Comparison of ENCODE assay signal across 11 cellular contexts in genomic region chr11:111408789-111409727, GRCh38. TPM values are rescaled to one million over a fixed set of nuclear protein-coding genes. Genes with fewer than 3 reads are reported as not detected.
DNase-seq lines count a peak whose midpoint lies in the region; ATAC-seq and TF ChIP-seq lines count a peak whose summit lies in the region.
"Had no signal": no experiment of that assay in that cellular context is flagged by ENCODE, and none has a peak within 500 bp of the region (broad histone marks: within the 10 kb centered on the region; RNA-seq: fewer than 3 reads in every experiment).

No MANE protein-coding gene starts in this region.

- H4K91ac ChIP-seq in trophoblast cell (ENCODE audit: low read depth, low read length) = no peak overlapping the region

- H3K27me3 ChIP-seq in BLaER1 (no peaks in the 10 kb centered on the region), trophoblast cell (ENCODE audit: insufficient read depth, low read length) (no peaks in the 10 kb centered on the region)

- ATAC-seq in GM21390 (IDR thresholded peaks at IDR 0.05; ENCODE audit: unreplicated experiment) (peak; percentile 40), HG03520 (IDR thresholded peaks at IDR 0.05; ENCODE audit: unreplicated experiment) (peak; percentile 36), activated B cell treated with CpG ODN at 0.5 μM for 24 hours (ENCODE audit: low read depth) (no peak), left lobe of liver (no peak)
- no peak for ATAC-seq in stimulated activated effector memory CD8-positive, alpha-beta T cell treated with anti-CD3 and anti-CD28 coated beads, Interleukin-12 subunit alpha, Interleukin-12 subunit beta, amount 100 ng/mL, for 72 hours

- H3K9ac ChIP-seq in BLaER1 = no peak overlapping the region
- no peak overlapping the region for H3K9ac ChIP-seq in trophoblast cell (ENCODE audit: low read length)

- peaks cover 51% of the 10 kb centered on the region for H3K4me1 ChIP-seq in BLaER1
- no peaks in the 10 kb centered on the region for H3K4me1 ChIP-seq in trophoblast cell (ENCODE audit: control insufficient read depth in 1 of 2, insufficient read depth in 2 of 2, low read length in 2 of 2)

- H3K4ac ChIP-seq in trophoblast cell (ENCODE audit: low read depth, low read length) = no peak overlapping the region

- H2AK5ac ChIP-seq in trophoblast cell (ENCODE audit: low read length) = no peak overlapping the region

- H4K12ac ChIP-seq in trophoblast cell (ENCODE audit: low read depth, low read length) = no peak overlapping the region

- H2BK12ac ChIP-seq in trophoblast cell (ENCODE audit: low read length) = no peak overlapping the region

- intact Hi-C loops in activated B cell treated with CpG ODN at 0.5 μM for 24 hours (cut with micrococcal nuclease) = loop anchor here (1.0 kb wide), 1 partner anchor 8 kb away; no protein-coding TSS in a partner anchor

- no peak for DNase-seq in activated B cell treated with CpG ODN at 0.5 μM for 24 hours
- DNase-seq in superior temporal gyrus (ENCODE audit: extremely low spot score) = no peak
- no peak for DNase-seq in trophoblast cell
- DNase-seq in left lobe of liver (ENCODE audit: low spot score) = no peak
- no peak for DNase-seq in stimulated activated effector memory CD8-positive, alpha-beta T cell treated with anti-CD3 and anti-CD28 coated beads, Interleukin-12 subunit alpha, Interleukin-12 subunit beta, amount 100 ng/mL, for 72 hours (ENCODE audit: low spot score in 2 of 2)
- DNase-seq: NCI-H1048 had no signal

- no peak overlapping the region for H3K23ac ChIP-seq in trophoblast cell (ENCODE audit: low read length)

- H3K9me3 ChIP-seq in BLaER1 (peaks cover 8% of the 10 kb centered on the region), trophoblast cell (ENCODE audit: insufficient read depth, low read depth, low read length) (no peaks in the 10 kb centered on the region)

- H3K79me1 ChIP-seq in trophoblast cell (ENCODE audit: low read length) = no peaks in the 10 kb centered on the region

- H2BK5ac ChIP-seq in trophoblast cell (ENCODE audit: low read depth, low read length, poor library complexity) = no peak overlapping the region

- H3K27ac Mint-ChIP-seq in activated B cell treated with CpG ODN at 0.5 μM for 24 hours = peak overlapping the region; percentile 90
- no peak overlapping the region for H3K27ac Mint-ChIP-seq in stimulated activated effector memory CD8-positive, alpha-beta T cell treated with anti-CD3 and anti-CD28 coated beads, Interleukin-12 subunit alpha, Interleukin-12 subunit beta, amount 100 ng/mL, for 72 hours
- H3K27ac Mint-ChIP-seq: activated naive CD4-positive, alpha-beta T cell treated with anti-CD3 and anti-CD28 coated beads, Interleukin-2, amount 50 U/mL, for 24 hours had no signal

- H4K8ac ChIP-seq in trophoblast cell (ENCODE audit: low read depth, low read length) = no peak overlapping the region

- H3K4me1 Mint-ChIP-seq in activated B cell treated with CpG ODN at 0.5 μM for 24 hours = peaks cover 80% of the 10 kb centered on the region
- H3K4me1 Mint-ChIP-seq in stimulated activated effector memory CD8-positive, alpha-beta T cell treated with anti-CD3 and anti-CD28 coated beads, Interleukin-12 subunit alpha, Interleukin-12 subunit beta, amount 100 ng/mL, for 72 hours = peaks cover 9% of the 10 kb centered on the region

- H3K36me3 ChIP-seq in BLaER1 = no peaks in the 10 kb centered on the region
- H3K36me3 ChIP-seq in trophoblast cell (ENCODE audit: control insufficient read depth in 1 of 2, insufficient read depth in 2 of 2, low read length in 2 of 2) = no peaks in the 10 kb centered on the region

- no peaks in the 10 kb centered on the region for H4K20me1 ChIP-seq in BLaER1

- H3K27ac ChIP-seq in BLaER1 (no peak overlapping the region), trophoblast cell (ENCODE audit: low read depth, low read length) (no peak overlapping the region)

- no peak overlapping the region for H2BK120ac ChIP-seq in trophoblast cell (ENCODE audit: insufficient read depth, low read length, poor library complexity)

- peak overlapping the region; percentile 51 for H3K4me3 Mint-ChIP-seq in activated B cell treated with CpG ODN at 0.5 μM for 24 hours
- H3K4me3 Mint-ChIP-seq in stimulated activated effector memory CD8-positive, alpha-beta T cell treated with anti-CD3 and anti-CD28 coated beads, Interleukin-12 subunit alpha, Interleukin-12 subunit beta, amount 100 ng/mL, for 72 hours = no peak overlapping the region
- H3K4me3 Mint-ChIP-seq: activated naive CD4-positive, alpha-beta T cell treated with anti-CD3 and anti-CD28 coated beads, Interleukin-2, amount 50 U/mL, for 24 hours had no signal

- POLR2A ChIA-PET in activated B cell treated with CpG ODN at 0.5 μM for 24 hours (lab: Charles Lee) = interaction anchor here (0.6 to 4.1 kb wide), 5 partner anchors 8 to 31 kb away, joined by 3 to 37 read pairs (median 26); partner anchors contain the start of gene POU2AF1

- no peaks in the 10 kb centered on the region for H3K79me2 ChIP-seq in trophoblast cell (ENCODE audit: control insufficient read depth, insufficient read depth, low read length, poor library complexity)

- whole genome bisulfite sequencing in trophoblast cell (ENCODE audit: extremely low coverage, insufficient coverage, insufficient read length) = no CpG with 5 or more reads among the region's 6 CpGs

- CTCF ChIA-PET in activated B cell treated with CpG ODN at 0.5 μM for 24 hours (lab: Charles Lee) = interaction anchor here (1.5 kb wide), 1 partner anchor 13 kb away, joined by 4 read pairs; no protein-coding TSS in a partner anchor

- no peak for TF ChIP-seq CTCF in activated B cell treated with CpG ODN at 0.5 μM for 24 hours (IDR thresholded peaks at IDR 0.05)

- no peak overlapping the region for H2AFZ ChIP-seq in trophoblast cell (ENCODE audit: insufficient read depth, low read length, poor library complexity)

- H3K14ac ChIP-seq in trophoblast cell (ENCODE audit: low read length) = no peak overlapping the region

- H3K9me3 Mint-ChIP-seq in activated B cell treated with CpG ODN at 0.5 μM for 24 hours = peaks cover 3% of the 10 kb centered on the region
- H3K9me3 Mint-ChIP-seq in stimulated activated effector memory CD8-positive, alpha-beta T cell treated with anti-CD3 and anti-CD28 coated beads, Interleukin-12 subunit alpha, Interleukin-12 subunit beta, amount 100 ng/mL, for 72 hours = no peaks in the 10 kb centered on the region
- H3K9me3 Mint-ChIP-seq: activated naive CD4-positive, alpha-beta T cell treated with anti-CD3 and anti-CD28 coated beads, Interleukin-2, amount 50 U/mL, for 24 hours had no signal

- peaks cover 1% of the 10 kb centered on the region for H3K36me3 Mint-ChIP-seq in activated B cell treated with CpG ODN at 0.5 μM for 24 hours (ENCODE audit: low read depth)
- H3K36me3 Mint-ChIP-seq in stimulated activated effector memory CD8-positive, alpha-beta T cell treated with anti-CD3 and anti-CD28 coated beads, Interleukin-12 subunit alpha, Interleukin-12 subunit beta, amount 100 ng/mL, for 72 hours = no peaks in the 10 kb centered on the region
- H3K36me3 Mint-ChIP-seq: activated naive CD4-positive, alpha-beta T cell treated with anti-CD3 and anti-CD28 coated beads, Interleukin-2, amount 50 U/mL, for 24 hours had no signal

- H3K4me3 ChIP-seq in BLaER1 (no peak overlapping the region), trophoblast cell (ENCODE audit: low read depth, low read length) (no peak overlapping the region)

- peak overlapping the region; percentile 58 for H3K4me2 ChIP-seq in BLaER1
- H3K4me2 ChIP-seq in trophoblast cell (ENCODE audit: low read length) = no peak overlapping the region

- H3K18ac ChIP-seq in trophoblast cell (ENCODE audit: low read length) = no peak overlapping the region

- H3K27me3 Mint-ChIP-seq in activated B cell treated with CpG ODN at 0.5 μM for 24 hours = no peaks in the 10 kb centered on the region
- H3K27me3 Mint-ChIP-seq: activated naive CD4-positive, alpha-beta T cell treated with anti-CD3 and anti-CD28 coated beads, Interleukin-2, amount 50 U/mL, for 24 hours had no signal

RNA-seq across cellular contexts. Expression of gene POU2AF1, which starts 30.0 kb away (rescaled TPM):
- total RNA-seq in activated B cell treated with CpG ODN at 0.5 μM for 24 hours = 141 and 155 TPM in 2 replicates
- polyA plus RNA-seq in trophoblast cell (2013) = 0.08 TPM in 1 of 2 replicates, not detected in the other
- 0.38 TPM for total RNA-seq in left lobe of liver
- total RNA-seq: fibroblast of villous mesenchyme had no signal

Comparison
In these comparisons a context has a peak if more than half of its experiments do, and no peak if none do; other contexts are left out.
1. ATAC-seq: peak in GM21390 (single experiment) and HG03520 (single experiment); none in activated B cell treated with CpG ODN at 0.5 μM for 24 hours (single experiment), left lobe of liver (single experiment) and stimulated activated effector memory CD8-positive, alpha-beta T cell treated with anti-CD3 and anti-CD28 coated beads, Interleukin-12 subunit alpha, Interleukin-12 subunit beta, amount 100 ng/mL, for 72 hours (single experiment).
2. RNA of gene POU2AF1, which starts 30.0 kb away (total RNA-seq): 141 to 155 TPM in activated B cell treated with CpG ODN at 0.5 μM for 24 hours; 0.38 TPM in left lobe of liver (single experiment); every median in the first group is over 100 times any median in the second.